ENCODE assay signal across 8 cellular contexts in the genomic region with DNA sequence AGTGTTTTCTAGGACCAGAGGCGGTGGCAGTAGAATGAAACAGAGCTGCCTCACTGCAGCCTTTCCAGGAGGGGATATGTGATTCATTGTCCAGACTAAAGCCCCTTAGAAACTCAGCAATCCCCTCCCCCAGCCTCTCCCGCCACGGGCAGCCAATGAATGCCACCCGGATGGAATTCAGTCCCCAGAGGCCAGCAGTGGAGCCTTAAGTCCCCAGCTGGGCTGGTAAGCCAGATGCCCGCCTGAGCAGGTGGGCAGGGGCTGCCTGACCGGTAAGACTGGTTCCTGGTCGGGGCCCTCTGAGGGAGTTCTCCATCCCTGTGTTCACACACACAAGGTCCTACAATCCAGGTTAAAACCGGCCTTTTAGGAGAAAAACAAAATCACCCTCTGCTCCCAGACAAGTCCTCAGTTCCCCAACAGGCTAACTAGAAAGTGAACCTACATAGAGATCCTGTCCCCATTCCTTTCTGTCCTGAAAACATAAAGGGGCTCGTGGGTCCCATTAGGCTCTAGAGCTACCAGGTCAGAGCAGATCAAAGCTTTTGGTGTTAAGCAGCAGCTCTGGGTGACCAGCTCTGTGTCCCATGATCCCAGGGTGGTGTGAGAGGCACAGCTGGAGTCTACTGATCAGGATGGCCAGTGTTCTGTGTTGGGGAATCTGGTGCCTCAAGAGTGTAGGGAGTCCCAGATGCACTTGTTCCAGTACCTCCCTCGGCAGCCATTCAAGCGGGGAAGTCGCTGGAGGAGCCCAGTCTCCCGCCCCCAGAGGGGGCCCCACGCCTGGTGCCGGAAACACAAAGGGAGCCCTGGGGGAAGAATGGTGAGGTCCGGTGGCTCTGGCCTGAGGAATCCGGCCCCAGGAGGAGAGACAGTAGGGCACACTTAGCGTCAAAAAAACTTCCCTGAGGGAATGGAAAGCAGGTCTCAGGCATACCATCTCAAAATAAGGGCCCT. TPM values are rescaled to one million over a fixed set of nuclear protein-coding genes. Genes with fewer than 3 reads are reported as not detected.
A peak's percentile ranks its signal among the peaks of the same experiment; 100 is the strongest.
DNase-seq lines count a peak whose midpoint lies in the region; ATAC-seq and TF ChIP-seq lines count a peak whose summit lies in the region.

No MANE protein-coding gene starts in this region.

- H3K9me3 Mint-ChIP-seq in activated naive CD8-positive, alpha-beta T cell treated with anti-CD3 and anti-CD28 coated beads for 36 hours, result no peaks in the 10 kb centered on the region

- H3K36me3 ChIP-seq in iPS-15b (ENCODE audit: control insufficient read depth, insufficient read depth, low read length), result peaks cover 22% of the 10 kb centered on the region
- H3K36me3 ChIP-seq in smooth muscle cell (ENCODE audit: low read depth), result no peaks in the 10 kb centered on the region

- no peaks in the 10 kb centered on the region for H3K27me3 ChIP-seq in iPS-15b (ENCODE audit: control insufficient read depth, insufficient read depth, low read length)
- no peaks in the 10 kb centered on the region for H3K27me3 ChIP-seq in smooth muscle cell (ENCODE audit: low read depth)

- H3K4me1 ChIP-seq in iPS-15b (ENCODE audit: control insufficient read depth, insufficient read depth, low read length), result peaks cover 17% of the 10 kb centered on the region
- H3K4me1 ChIP-seq in smooth muscle cell (ENCODE audit: low read depth), result peaks cover 44% of the 10 kb centered on the region

- TF ChIP-seq CTCF in smooth muscle cell (IDR thresholded peaks at IDR 0.05; ENCODE audit: borderline replicate concordance, insufficient read depth, poor library complexity, severe bottlenecking), result no peak

- peak overlapping the region; percentile 96 for H3K4me3 Mint-ChIP-seq in activated naive CD8-positive, alpha-beta T cell treated with anti-CD3 and anti-CD28 coated beads for 36 hours

- H3K4me3 ChIP-seq in iPS-15b (ENCODE audit: low read depth, low read length), result peak overlapping the region; percentile 76
- peak overlapping the region; percentile 68 for H3K4me3 ChIP-seq in smooth muscle cell

- peak overlapping the region; percentile 99 for H3K4me2 ChIP-seq in smooth muscle cell

- peaks cover 49% of the 10 kb centered on the region for H3K4me1 Mint-ChIP-seq in activated naive CD8-positive, alpha-beta T cell treated with anti-CD3 and anti-CD28 coated beads for 36 hours

- peak overlapping the region; percentile 95 for H3K27ac Mint-ChIP-seq in activated naive CD8-positive, alpha-beta T cell treated with anti-CD3 and anti-CD28 coated beads for 36 hours

- peaks cover 59% of the 10 kb centered on the region for H3K36me3 Mint-ChIP-seq in activated naive CD8-positive, alpha-beta T cell treated with anti-CD3 and anti-CD28 coated beads for 36 hours

- H3K27me3 Mint-ChIP-seq in activated naive CD8-positive, alpha-beta T cell treated with anti-CD3 and anti-CD28 coated beads for 36 hours, result no peaks in the 10 kb centered on the region

- DNase-seq in NCI-H2227 (lab: John Stamatoyannopoulos, UW; ENCODE audit: unreplicated experiment) (peak; percentile 27), NCI-H2227 treated with DMSO at 0.1 percent for 48 hours (lab: John Stamatoyannopoulos, UW) (no peak), NCI-H510A (lab: John Stamatoyannopoulos, UW) (peak; percentile 85), smooth muscle cell (lab: John Stamatoyannopoulos, UW; ENCODE audit: unreplicated experiment) (no peak)
- DNase-seq in activated naive CD8-positive, alpha-beta T cell treated with anti-CD3 and anti-CD28 coated beads for 36 hours, result peak; percentile 50

- no peak overlapping the region for H2AFZ ChIP-seq in smooth muscle cell (ENCODE audit: low read depth)

- 12% methylated on average over 18 of the region's 18 CpGs for WGBS in smooth muscle cell (ENCODE audit: low lambda C conversion rate)

- H3K9me3 ChIP-seq in iPS-15b (ENCODE audit: control insufficient read depth, insufficient read depth, low read length), result no peaks in the 10 kb centered on the region
- H3K9me3 ChIP-seq in smooth muscle cell (replicated peaks; ENCODE audit: low read depth), result no peaks in the 10 kb centered on the region

- H3K9ac ChIP-seq in iPS-15b (ENCODE audit: low read depth, low read length), result peak overlapping the region; percentile 90
- no peak overlapping the region for H3K9ac ChIP-seq in smooth muscle cell (ENCODE audit: low read depth)

- no peak for ATAC-seq in GM18909 (IDR thresholded peaks at IDR 0.05; ENCODE audit: poor library complexity, unreplicated experiment)
- ATAC-seq in HG03095 (IDR thresholded peaks at IDR 0.05; ENCODE audit: unreplicated experiment), result no peak

- peaks cover 71% of the 10 kb centered on the region for H4K20me1 ChIP-seq in smooth muscle cell (ENCODE audit: low read depth)

- peaks cover 19% of the 10 kb centered on the region for H3K79me2 ChIP-seq in smooth muscle cell (ENCODE audit: low read depth)

- H3K27ac ChIP-seq in smooth muscle cell (ENCODE audit: low read depth), result no peak overlapping the region

- peaks cover 4% of the 10 kb centered on the region for H3F3A ChIP-seq in smooth muscle cell (ENCODE audit: low read depth)

RNA-seq across cellular contexts. Expression of gene PATZ1, which starts 2.6 kb away (rescaled TPM):
- 10 to 100 TPM; 35.3 to 36.3 TPM for total RNA-seq in activated naive CD8-positive, alpha-beta T cell treated with anti-CD3 and anti-CD28 coated beads for 36 hours
- total RNA-seq in smooth muscle cell, result 12.9 and 14.3 TPM in 2 replicates
- 11.9 and 22.1 TPM in 2 replicates for polyA plus RNA-seq in smooth muscle cell

RNA-seq across cellular contexts. Expression of gene PIK3IP1, which starts 51.2 kb away (rescaled TPM):
- total RNA-seq in activated naive CD8-positive, alpha-beta T cell treated with anti-CD3 and anti-CD28 coated beads for 36 hours, result 10 to 100 TPM; 10.7 to 11.3 TPM
- total RNA-seq in smooth muscle cell, result 12.6 and 16.9 TPM in 2 replicates
- 20.2 and 26.3 TPM in 2 replicates for polyA plus RNA-seq in smooth muscle cell

RNA-seq across cellular contexts. Expression of gene DRG1, which starts 55.9 kb away (rescaled TPM):
- 100 to 1,000 TPM in 1 of 2 experiments, 10 to 100 TPM in 1; 95.8 to 103 TPM for total RNA-seq in activated naive CD8-positive, alpha-beta T cell treated with anti-CD3 and anti-CD28 coated beads for 36 hours
- 59.5 and 78.4 TPM in 2 replicates for total RNA-seq in smooth muscle cell
- polyA plus RNA-seq in smooth muscle cell, result 64.3 and 69.2 TPM in 2 replicates

Comparison
In these comparisons a context has a peak if more than half of its experiments do, and no peak if none do; other contexts are left out.
1. DNase-seq: peak in NCI-H2227 (single experiment), NCI-H510A (single experiment) and activated naive CD8-positive, alpha-beta T cell treated with anti-CD3 and anti-CD28 coated beads for 36 hours (single experiment); none in NCI-H2227 treated with DMSO at 0.1 percent for 48 hours (single experiment) and smooth muscle cell (single experiment).